1 cellular context compared by ENCODE assay signal in genomic region chr18:22018366-22018765, GRCh38.
TF ChIP-seq lines count a peak whose summit lies in the region.

No MANE protein-coding gene starts in this region.

TF ChIP-seq in HepG2, 621 proteins besides CTCF, POLR2A, EP300 and RAD21 (continued from another document):
- TF ChIP-seq PRMT3 (CRISPR knock-in tag; IDR thresholded peaks at IDR 0.05; ENCODE audit: borderline replicate concordance, low read depth) (no peak), ZNF609 (CRISPR knock-in tag; IDR thresholded peaks at IDR 0.05; ENCODE audit: borderline replicate concordance) (peak; percentile 51; the same call in 1 of the 2 replicates), THRA (CRISPR knock-in tag; IDR thresholded peaks at IDR 0.05; ENCODE audit: borderline replicate concordance) (0 out of 2 replicates have a peak, but pooled peaks have one; percentile 20), FOXP1 (IDR thresholded peaks at IDR 0.05) (0 out of 2 replicates have a peak, but pooled peaks have one; percentile 25), FOXP1 (CRISPR knock-in tag; IDR thresholded peaks at IDR 0.05) (peak; percentile 81), SOX13 (IDR thresholded peaks at IDR 0.05) (no peak), SOX13 (CRISPR knock-in tag; conservative IDR thresholded peaks at IDR 0.05 in 1 of 2, IDR thresholded peaks at IDR 0.05 in 1 of 2) (peak in 1 of 2 experiments; percentile 64; a peak in 1 of 4 replicates), BCL6 (CRISPR knock-in tag; IDR thresholded peaks at IDR 0.05) (peak; percentile 64), HNF4G (IDR thresholded peaks at IDR 0.05; ENCODE audit: borderline replicate concordance, low read depth, low read length) (peak; percentile 26; the same call in 1 of the 2 replicates), HNF4G (CRISPR knock-in tag; IDR thresholded peaks at IDR 0.05; ENCODE audit: borderline replicate concordance, low read depth) (no peak), MXD1 (CRISPR knock-in tag; IDR thresholded peaks at IDR 0.05) (no peak)
